ENCODE assay signal across 26 cellular contexts in the genomic region with DNA sequence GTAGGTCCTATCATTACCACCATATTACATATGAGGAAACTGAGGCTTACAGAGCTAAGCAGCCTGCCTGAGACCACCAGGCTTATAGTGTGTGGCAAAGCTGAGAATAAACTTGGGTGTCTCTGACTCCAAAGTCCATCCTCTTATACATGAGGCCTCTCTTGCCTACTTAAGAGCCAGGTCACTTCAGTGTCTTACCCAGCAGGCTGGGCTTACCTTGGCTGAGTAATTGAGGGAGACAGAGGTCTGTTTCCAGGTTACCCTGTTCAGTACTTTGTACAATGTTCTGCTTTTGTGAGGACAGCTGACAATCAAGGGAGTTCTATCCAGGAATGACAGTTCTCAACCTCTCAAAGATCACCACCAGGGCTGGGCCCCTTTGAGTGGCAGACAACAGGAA.
"Had no signal": no experiment of that assay in that cellular context is flagged by ENCODE, and none has a peak within 500 bp of the region (broad histone marks: within the 10 kb centered on the region; RNA-seq: fewer than 3 reads in every experiment).

No MANE protein-coding gene starts in this region.

- H3K4me3 ChIP-seq: colonic mucosa, gastrocnemius medialis, neural progenitor cell, sigmoid colon, stomach, thyroid gland had no signal

- H3K9me3 Mint-ChIP-seq: dendritic cell treated with granulocyte-macrophage colony-stimulating factor and Interleukin-4, amounts not matched to agents 40 ng/mL and 50 ng/mL, for 4 days; endodermal cell; naive thymus-derived CD4-positive, alpha-beta T cell; nephron; neural progenitor cell; stimulated activated effector memory CD8-positive, alpha-beta T cell treated with anti-CD3 and anti-CD28 coated beads, Interleukin-12 subunit alpha, Interleukin-12 subunit beta, amount 100 ng/mL, for 72 hours; type B pancreatic cell had no signal

- H3K27ac Mint-ChIP-seq: dendritic cell treated with granulocyte-macrophage colony-stimulating factor and Interleukin-4, amounts not matched to agents 40 ng/mL and 50 ng/mL, for 4 days; endodermal cell; nephron; neural progenitor cell; progenitor cell of endocrine pancreas; stimulated activated effector memory CD8-positive, alpha-beta T cell treated with anti-CD3 and anti-CD28 coated beads, Interleukin-12 subunit alpha, Interleukin-12 subunit beta, amount 100 ng/mL, for 72 hours; type B pancreatic cell had no signal

- H3K36me3 ChIP-seq: colonic mucosa, neural progenitor cell had no signal

- H3K4me1 Mint-ChIP-seq: endodermal cell; nephron; neural progenitor cell; stimulated activated effector memory CD8-positive, alpha-beta T cell treated with anti-CD3 and anti-CD28 coated beads, Interleukin-12 subunit alpha, Interleukin-12 subunit beta, amount 100 ng/mL, for 72 hours had no signal

- H3K9me3 ChIP-seq: colonic mucosa, gastrocnemius medialis, sigmoid colon, stomach, thyroid gland had no signal

- H3K79me2 ChIP-seq: parathyroid adenoma had no signal

- ATAC-seq: esophagus mucosa; left lobe of liver; naive thymus-derived CD4-positive, alpha-beta T cell; stimulated activated effector memory CD8-positive, alpha-beta T cell treated with anti-CD3 and anti-CD28 coated beads, Interleukin-12 subunit alpha, Interleukin-12 subunit beta, amount 100 ng/mL, for 72 hours had no signal

- H3K4me3 Mint-ChIP-seq: dendritic cell treated with granulocyte-macrophage colony-stimulating factor and Interleukin-4, amounts not matched to agents 40 ng/mL and 50 ng/mL, for 4 days; endodermal cell; naive thymus-derived CD4-positive, alpha-beta T cell; nephron; neural progenitor cell; stimulated activated effector memory CD8-positive, alpha-beta T cell treated with anti-CD3 and anti-CD28 coated beads, Interleukin-12 subunit alpha, Interleukin-12 subunit beta, amount 100 ng/mL, for 72 hours; type B pancreatic cell had no signal

- H3K27me3 Mint-ChIP-seq: dendritic cell treated with granulocyte-macrophage colony-stimulating factor and Interleukin-4, amounts not matched to agents 40 ng/mL and 50 ng/mL, for 4 days; naive thymus-derived CD4-positive, alpha-beta T cell; progenitor cell of endocrine pancreas; type B pancreatic cell had no signal

- H3K4me2 ChIP-seq: neural progenitor cell had no signal

- H3K4me1 ChIP-seq: colonic mucosa, gastrocnemius medialis, neural progenitor cell, parathyroid adenoma, thyroid gland had no signal

- H3K27me3 ChIP-seq: colonic mucosa, gastrocnemius medialis, neural progenitor cell, sigmoid colon, stomach, thyroid gland had no signal

- DNase-seq: colonic mucosa; effector CD8-positive, alpha-beta T cell; endodermal cell; foreskin fibroblast; gastrocnemius medialis; head of caudate nucleus; kidney; mesendoderm; midbrain; naive thymus-derived CD4-positive, alpha-beta T cell; sigmoid colon; stimulated activated CD4-positive, alpha-beta T cell treated with anti-CD3 and anti-CD28 coated beads, Interleukin-2, amount 100 ng/mL, for 24 hours; stimulated activated CD4-positive, alpha-beta T cell treated with anti-CD3 and anti-CD28 coated beads, Interleukin-4, amount 100 ng/mL, for 24 hours; stimulated activated naive CD4-positive, alpha-beta T cell treated with Interleukin-2 at 50 U/mL for 16 hours; stomach; thyroid gland had no signal

- H3K9ac ChIP-seq: neural progenitor cell, parathyroid adenoma had no signal

- H2AFZ ChIP-seq: neural progenitor cell, parathyroid adenoma had no signal

- H3K27ac ChIP-seq: colonic mucosa, epithelial cell of prostate, neural progenitor cell, parathyroid adenoma, sigmoid colon, stomach, thyroid gland had no signal
